In genomic region chr3:52196977-52197376, GRCh38 we compare ENCODE assay signal across 12 cellular contexts. TPM values are rescaled to one million over a fixed set of nuclear protein-coding genes. Genes with fewer than 3 reads are reported as not detected.
DNase-seq lines count a peak whose midpoint lies in the region; ATAC-seq, FAIRE-seq and TF ChIP-seq lines count a peak whose summit lies in the region.
"Had no signal": no experiment of that assay in that cellular context is flagged by ENCODE, and none has a peak within 500 bp of the region (broad histone marks: within the 10 kb centered on the region; RNA-seq: fewer than 3 reads in every experiment).

No MANE protein-coding gene starts in this region.

- H3K79me1 ChIP-seq in mesendoderm (ENCODE audit: low read length), result peaks cover 7% of the 10 kb centered on the region

- no peaks in the 10 kb centered on the region for H4K20me1 ChIP-seq in SK-N-SH (ENCODE audit: insufficient read depth)
- no peaks in the 10 kb centered on the region for H4K20me1 ChIP-seq in HepG2 (ENCODE audit: insufficient read depth, low read length)

- no peak for ATAC-seq in SK-N-SH treated with all-trans-retinoic acid at 6 μM for 48 hours
- no peak for ATAC-seq in T-helper 17 cell
- ATAC-seq in HepG2, result no peak; the same call in 2 of the 3 replicates
- no peak for ATAC-seq in stimulated activated memory B cell treated with anti-CD40 and anti-IgM and Interleukin-4, amounts not matched to agents 10 μg/mL and 1 μg/mL and 100 μg/mL, for 72 hours

- TF ChIP-seq EP300 in SK-N-SH (IDR thresholded peaks at IDR 0.05; ENCODE audit: borderline replicate concordance in 1 of 2, low read depth in 1 of 2, low read length in 1 of 2), result no peak
- TF ChIP-seq EP300 in HepG2 (IDR thresholded peaks at IDR 0.05; ENCODE audit: low read depth in 2 of 2, low read length in 2 of 2), result no peak
- no peak for TF ChIP-seq EP300 in HepG2 (CRISPR knock-in tag; IDR thresholded peaks at IDR 0.05; ENCODE audit: borderline replicate concordance)

- H3K9me3 ChIP-seq in SK-N-SH (no peaks in the 10 kb centered on the region), T-helper 17 cell (ENCODE audit: control insufficient read depth, low read length, poor library complexity, severe bottlenecking) (no peaks in the 10 kb centered on the region), HepG2 (ENCODE audit: low read length) (no peaks in the 10 kb centered on the region)

- H3K27ac ChIP-seq in SK-N-SH (ENCODE audit: low read depth in 2 of 2, low read length in 1 of 2) (no peak overlapping the region), HepG2 (ENCODE audit: extremely low read length, insufficient read depth, low read length) (no peak overlapping the region), mesendoderm (ENCODE audit: low read depth, low read length) (no peak overlapping the region)

- H3F3A ChIP-seq in SK-N-SH (replicated peaks; ENCODE audit: insufficient read depth), result peaks cover 5% of the 10 kb centered on the region

- H3K9ac ChIP-seq in SK-N-SH (no peak overlapping the region), HepG2 (ENCODE audit: insufficient read depth, low read depth, low read length) (peak overlapping the region; percentile 88), mesendoderm (ENCODE audit: low read length) (no peak overlapping the region)

- intact Hi-C loops in HepG2 (cut with micrococcal nuclease; ENCODE audit: unreplicated experiment), result loop anchor here (1.0 kb wide), 1 partner anchor 20 kb away; no protein-coding TSS in a partner anchor

- peaks cover 2% of the 10 kb centered on the region for H3K36me3 Mint-ChIP-seq in T-helper 17 cell (ENCODE audit: low read depth)
- peaks cover 13% of the 10 kb centered on the region for H3K36me3 Mint-ChIP-seq in stimulated activated memory B cell treated with anti-CD40 and anti-IgM and Interleukin-4, amounts not matched to agents 10 μg/mL and 1 μg/mL and 100 μg/mL, for 72 hours

- peaks cover 33% of the 10 kb centered on the region for H3K79me2 ChIP-seq in SK-N-SH (ENCODE audit: insufficient read depth)
- H3K79me2 ChIP-seq in HepG2 (ENCODE audit: insufficient read depth, low read length), result peaks cover 11% of the 10 kb centered on the region
- H3K79me2 ChIP-seq in mesendoderm (ENCODE audit: control insufficient read depth, insufficient read depth, low read length), result peaks cover 3% of the 10 kb centered on the region

- H3K4me3 ChIP-seq in SK-N-SH (ENCODE audit: low read depth in 2 of 2, low read length in 1 of 2) (no peak overlapping the region), HepG2 (replicated peaks in 1 of 3; ENCODE audit: insufficient read depth in 1 of 3, low read depth in 2 of 3, low read length in 3 of 3) (peak overlapping the region in 2 of 3 experiments; percentile 50 to 94; a peak in 2 of 6 replicates), mesendoderm (ENCODE audit: low read length) (no peak overlapping the region)

- 86% methylated on average over 3 of the region's 3 CpGs for WGBS in SK-N-SH (ENCODE audit: low lambda C conversion rate)
- no CpG with 5 or more reads among the region's 3 CpGs for WGBS in HepG2 (ENCODE audit: low lambda C conversion rate)
- no CpG with 5 or more reads among the region's 3 CpGs for WGBS in mesendoderm (ENCODE audit: extremely low coverage, insufficient coverage, low lambda C conversion rate)

- H3K27me3 Mint-ChIP-seq in T-helper 17 cell, result no peaks in the 10 kb centered on the region
- H3K27me3 Mint-ChIP-seq in stimulated activated memory B cell treated with anti-CD40 and anti-IgM and Interleukin-4, amounts not matched to agents 10 μg/mL and 1 μg/mL and 100 μg/mL, for 72 hours, result no peaks in the 10 kb centered on the region

- H4K8ac ChIP-seq in mesendoderm (ENCODE audit: low read depth, low read length), result no peak overlapping the region

- no peak for TF ChIP-seq CTCF in SK-N-SH (IDR thresholded peaks at IDR 0.05)
- TF ChIP-seq CTCF in HepG2 (CRISPR knock-in tag; IDR thresholded peaks at IDR 0.05), result no peak

- H3K4ac ChIP-seq in mesendoderm (ENCODE audit: low read depth, low read length), result no peak overlapping the region

- no peak overlapping the region for H2BK120ac ChIP-seq in mesendoderm (ENCODE audit: low read depth, low read length)

- in situ Hi-C loops in HepG2 (cut with HindIII; ENCODE audit: extremely low pct_ligation_motif_present, low pct_unique_long_range_greater_than_20kb), result no loop called here

- no peak overlapping the region for H2AK5ac ChIP-seq in mesendoderm (ENCODE audit: low read length)

- H3K27me3 ChIP-seq in SK-N-SH (ENCODE audit: insufficient read depth) (no peaks in the 10 kb centered on the region), HepG2 (ENCODE audit: control insufficient read depth in 1 of 2, insufficient read depth in 2 of 2, low read length in 2 of 2) (0 out of 5 replicates have a peak, but pooled peaks cover 0 to 5% of the 10 kb centered on the region in 2 experiments), mesendoderm (ENCODE audit: insufficient read depth, low read length, poor library complexity) (no peaks in the 10 kb centered on the region)

- POLR2A ChIA-PET in SK-N-SH (lab: Yijun Ruan, JAX) (interaction anchor here (0.7 kb wide), 1 partner anchor 43 kb away, joined by 3 read pairs; the partner anchor contains the start of gene POC1A), HepG2 (lab: Yijun Ruan, JAX) (interaction anchor here (0.8 to 4.3 kb wide), 9 partner anchors 8 to 90 kb away, joined by 3 to 24 read pairs (median 4); partner anchors contain the start of genes GLYCTK and POC1A)

- no peaks in the 10 kb centered on the region for H3K9me3 Mint-ChIP-seq in stimulated activated memory B cell treated with anti-CD40 and anti-IgM and Interleukin-4, amounts not matched to agents 10 μg/mL and 1 μg/mL and 100 μg/mL, for 72 hours

- H3K36me3 ChIP-seq in SK-N-SH (replicated peaks in 1 of 2; ENCODE audit: control insufficient read depth in 1 of 2, insufficient read depth in 2 of 2, low read length in 1 of 2) (peaks cover 14 to 16% of the 10 kb centered on the region in 2 experiments), HepG2 (replicated peaks in 1 of 2; ENCODE audit: control insufficient read depth in 1 of 2, insufficient read depth in 2 of 2, low read length in 2 of 2) (peaks cover 0 to 13% of the 10 kb centered on the region in 2 experiments; a peak in 1 of 5 replicates), mesendoderm (ENCODE audit: control insufficient read depth, insufficient read depth, low read length) (peaks cover 1% of the 10 kb centered on the region)

- TF ChIP-seq RAD21 in SK-N-SH (IDR thresholded peaks at IDR 0.05; ENCODE audit: low read length), result no peak
- TF ChIP-seq RAD21 in HepG2 (CRISPR knock-in tag; IDR thresholded peaks at IDR 0.05), result no peak

- no peak overlapping the region for H2AFZ ChIP-seq in SK-N-SH (ENCODE audit: low read depth)
- no peak overlapping the region for H2AFZ ChIP-seq in HepG2 (ENCODE audit: low read length)

- H2BK5ac ChIP-seq in mesendoderm (ENCODE audit: low read length), result no peak overlapping the region

- no peak overlapping the region for H4K5ac ChIP-seq in mesendoderm (ENCODE audit: low read length)

- DNase-seq in SK-N-SH (no peak), T-helper 17 cell (no peak), HepG2 (ENCODE audit: low spot score) (no peak), UCSD-AML1 (lab: John Stamatoyannopoulos, UW; ENCODE audit: unreplicated experiment) (no peak), mesendoderm (no peak), activated gamma-delta T cell treated with Interleukin-2 at 50 U/mL for 16 hours (no peak)
- DNase-seq: 8988T, cerebellar nuclear complex, OCI-M1 had no signal

- H3K9me2 ChIP-seq in SK-N-SH, result no peaks in the 10 kb centered on the region

- no peak overlapping the region for H3K4me3 Mint-ChIP-seq in T-helper 17 cell
- H3K4me3 Mint-ChIP-seq in stimulated activated memory B cell treated with anti-CD40 and anti-IgM and Interleukin-4, amounts not matched to agents 10 μg/mL and 1 μg/mL and 100 μg/mL, for 72 hours, result no peak overlapping the region

- H3K23ac ChIP-seq in mesendoderm (ENCODE audit: low read length), result no peak overlapping the region

- H3K4me2 ChIP-seq in SK-N-SH (peak overlapping the region; percentile 97; the same call in 1 of the 2 replicates), HepG2 (ENCODE audit: low read depth, low read length) (peak overlapping the region; percentile 90), mesendoderm (ENCODE audit: low read length) (no peak overlapping the region)

- peaks cover 33% of the 10 kb centered on the region for H3K4me1 Mint-ChIP-seq in T-helper 17 cell
- H3K4me1 Mint-ChIP-seq in stimulated activated memory B cell treated with anti-CD40 and anti-IgM and Interleukin-4, amounts not matched to agents 10 μg/mL and 1 μg/mL and 100 μg/mL, for 72 hours, result peaks cover 44% of the 10 kb centered on the region

- H2BK15ac ChIP-seq in mesendoderm (replicated peaks; ENCODE audit: low read depth), result no peak overlapping the region

- no peak overlapping the region for H3K56ac ChIP-seq in mesendoderm (ENCODE audit: low read length)

- FAIRE-seq in HepG2 (lab: Jason Lieb, UNC), result no peak

- H3K18ac ChIP-seq in mesendoderm (ENCODE audit: low read length), result no peak overlapping the region

- CTCF ChIA-PET in SK-N-SH (lab: Yijun Ruan, JAX), result interaction anchor here (0.7 to 2.0 kb wide), 9 partner anchors 12 to 193 kb away, joined by 3 to 9 read pairs (median 3); no protein-coding TSS in a partner anchor
- CTCF ChIA-PET in HepG2 (lab: Yijun Ruan, JAX; ENCODE audit: low intra/inter-chr PET ratio, low total read pairs), result no interaction called here

- H3K27ac Mint-ChIP-seq in T-helper 17 cell, result peak overlapping the region; percentile 98
- H3K27ac Mint-ChIP-seq in stimulated activated memory B cell treated with anti-CD40 and anti-IgM and Interleukin-4, amounts not matched to agents 10 μg/mL and 1 μg/mL and 100 μg/mL, for 72 hours, result peak overlapping the region; percentile 94

- peaks cover 7 to 23% of the 10 kb centered on the region in 2 experiments for H3K4me1 ChIP-seq in SK-N-SH (ENCODE audit: control insufficient read depth in 1 of 2, insufficient read depth in 2 of 2, low read depth in 1 of 2, low read length in 1 of 2)
- peaks cover 61% of the 10 kb centered on the region for H3K4me1 ChIP-seq in HepG2 (ENCODE audit: insufficient read depth, low read length)
- H3K4me1 ChIP-seq in mesendoderm (ENCODE audit: control insufficient read depth, low read depth, low read length), result no peaks in the 10 kb centered on the region

- no peak for TF ChIP-seq POLR2A in HepG2 (IDR thresholded peaks at IDR 0.05; ENCODE audit: insufficient read depth in 1 of 2, low read depth in 2 of 2, low read length in 2 of 2)

- BruUV-seq in HepG2 (replicated peaks; lab: Mats Ljungman, UMichigan), result no TSS peak

RNA-seq across cellular contexts. Expression of gene ALAS1, which starts 1.0 kb away (rescaled TPM):
- polyA plus RNA-seq in SK-N-SH (2012; rRNA removed), result 42.4 and 47.9 TPM in 2 replicates
- 25.8 and 35.6 TPM in 2 replicates for polyA plus RNA-seq in SK-N-SH (2012; cell fraction: cytosol; rRNA removed)
- polyA plus RNA-seq in SK-N-SH (2012; cell fraction: nucleus; rRNA removed), result 43.9 and 67.3 TPM in 2 replicates
- total RNA-seq in T-helper 17 cell, result 10 to 100 TPM; 14.4 to 15.6 TPM
- total RNA-seq in HepG2 (2016; rRNA removed; fragmentation: Illumina TruSeq; extraction: Trizol), result 36.0 and 40.2 TPM in 2 replicates
- total RNA-seq in HepG2 (2016; cell fraction: cytosol; rRNA removed; fragmentation: Illumina TruSeq; extraction: Trizol; ENCODE audit: low read depth), result 9.6 and 11.6 TPM in 2 replicates
- 33.6 and 35.3 TPM in 2 replicates for total RNA-seq in HepG2 (2016; cell fraction: insoluble cytoplasmic fraction; rRNA removed; fragmentation: Illumina TruSeq; extraction: Trizol)
- 14.0 and 14.5 TPM in 2 replicates for total RNA-seq in HepG2 (2016; cell fraction: membrane; rRNA removed; fragmentation: Illumina TruSeq; extraction: Trizol)
- 16.9 and 18.1 TPM in 2 replicates for total RNA-seq in HepG2 (2016; cell fraction: nucleus; rRNA removed; fragmentation: Illumina TruSeq; extraction: Trizol)
- 39.0 and 43.2 TPM in 2 replicates for polyA plus RNA-seq in HepG2 (2011; rRNA removed)
- 41.2 and 50.6 TPM in 2 replicates for polyA plus RNA-seq in HepG2 (2011; cell fraction: cytosol; rRNA removed)
- polyA plus RNA-seq in HepG2 (2011; cell fraction: nucleus; rRNA removed), result 30.0 and 30.9 TPM in 2 replicates
- 19.8 and 27.7 TPM in 2 replicates for polyA plus RNA-seq in HepG2 (2012)
- polyA plus RNA-seq in HepG2 (2016; cell fraction: cytosol; fragmentation: Illumina TruSeq; extraction: Trizol; ENCODE audit: low read depth), result 3.9 and 4.3 TPM in 2 replicates
- polyA plus RNA-seq in HepG2 (2016; cell fraction: insoluble cytoplasmic fraction; fragmentation: Illumina TruSeq; extraction: Trizol; ENCODE audit: low read depth), result 27.6 and 42.4 TPM in 2 replicates
- 6.8 and 7.1 TPM in 2 replicates for polyA plus RNA-seq in HepG2 (2016; cell fraction: membrane; fragmentation: Illumina TruSeq; extraction: Trizol; ENCODE audit: low read depth)
- 26.7 and 30.3 TPM in 2 replicates for polyA plus RNA-seq in HepG2 (2016; cell fraction: nucleus; fragmentation: Illumina TruSeq; extraction: Trizol; ENCODE audit: insufficient read depth, low read depth)
- polyA minus RNA-seq in HepG2 (2011; rRNA and poly(A)+ RNA removed; ENCODE audit: low replicate concordance), result 49.6 and 54.7 TPM in 2 replicates
- polyA minus RNA-seq in HepG2 (2011; cell fraction: cytosol; rRNA and poly(A)+ RNA removed), result 23.9 and 26.4 TPM in 2 replicates
- 17.3 and 19.0 TPM in 2 replicates for polyA minus RNA-seq in HepG2 (2011; cell fraction: nucleus; rRNA and poly(A)+ RNA removed)
- 27.9 TPM for polyA plus RNA-seq in mesendoderm (2013, experiment 1 of 2)
- 28.4 TPM for polyA plus RNA-seq in mesendoderm (2013, experiment 2 of 2)

RNA-seq across cellular contexts. Expression of gene TLR9, which starts 28.5 kb away (rescaled TPM):
- polyA plus RNA-seq in SK-N-SH (2012; rRNA removed) (0.12 TPM in 1 of 2 replicates, not detected in the other), HepG2 (2011; rRNA removed) (0.08 TPM in 1 of 2 replicates, not detected in the other)
- not detected in 2 replicates for polyA plus RNA-seq in SK-N-SH (2012; cell fraction: cytosol; rRNA removed)
- 0.31 and 0.38 TPM in 2 replicates for polyA plus RNA-seq in SK-N-SH (2012; cell fraction: nucleus; rRNA removed)
- total RNA-seq in T-helper 17 cell (under 1 TPM in 1 of 2 donors, not detected in 1; 0.42 TPM), HepG2 (2016; rRNA removed; fragmentation: Illumina TruSeq; extraction: Trizol) (not detected in 2 replicates)
- not detected in 2 replicates for total RNA-seq in HepG2 (2016; cell fraction: cytosol; rRNA removed; fragmentation: Illumina TruSeq; extraction: Trizol; ENCODE audit: low read depth)
- not detected in 2 replicates for total RNA-seq in HepG2 (2016; cell fraction: insoluble cytoplasmic fraction; rRNA removed; fragmentation: Illumina TruSeq; extraction: Trizol)
- total RNA-seq in HepG2 (2016; cell fraction: membrane; rRNA removed; fragmentation: Illumina TruSeq; extraction: Trizol), result not detected in 2 replicates
- not detected in 2 replicates for total RNA-seq in HepG2 (2016; cell fraction: nucleus; rRNA removed; fragmentation: Illumina TruSeq; extraction: Trizol)
- 0.01 TPM in 2 replicates for polyA plus RNA-seq in HepG2 (2011; cell fraction: cytosol; rRNA removed)
- 0.88 and 0.95 TPM in 2 replicates for polyA plus RNA-seq in HepG2 (2011; cell fraction: nucleus; rRNA removed)
- polyA plus RNA-seq in HepG2 (2012), result 0.31 TPM in 1 of 2 replicates, not detected in the other
- polyA plus RNA-seq in HepG2 (2016; cell fraction: cytosol; fragmentation: Illumina TruSeq; extraction: Trizol; ENCODE audit: low read depth), result not detected in 2 replicates
- polyA plus RNA-seq in HepG2 (2016; cell fraction: insoluble cytoplasmic fraction; fragmentation: Illumina TruSeq; extraction: Trizol; ENCODE audit: low read depth), result not detected in 2 replicates
- polyA plus RNA-seq in HepG2 (2016; cell fraction: membrane; fragmentation: Illumina TruSeq; extraction: Trizol; ENCODE audit: low read depth), result not detected in 2 replicates
- polyA plus RNA-seq in HepG2 (2016; cell fraction: nucleus; fragmentation: Illumina TruSeq; extraction: Trizol; ENCODE audit: insufficient read depth, low read depth), result not detected in 2 replicates
- 0.14 TPM in 1 of 2 replicates, not detected in the other for polyA minus RNA-seq in HepG2 (2011; rRNA and poly(A)+ RNA removed; ENCODE audit: low replicate concordance)
- not detected in 2 replicates for polyA minus RNA-seq in HepG2 (2011; cell fraction: cytosol; rRNA and poly(A)+ RNA removed)
- 0.25 and 0.26 TPM in 2 replicates for polyA minus RNA-seq in HepG2 (2011; cell fraction: nucleus; rRNA and poly(A)+ RNA removed)
- not detected for polyA plus RNA-seq in mesendoderm (2013, experiment 1 of 2)
- polyA plus RNA-seq in mesendoderm (2013, experiment 2 of 2), result 0.01 TPM
- total RNA-seq: subcutaneous adipose tissue had no signal

RNA-seq across cellular contexts. Expression of gene TWF2, which starts 42.0 kb away (rescaled TPM):
- polyA plus RNA-seq in SK-N-SH (2012; rRNA removed), result 157 and 188 TPM in 2 replicates
- 81.6 and 132 TPM in 2 replicates for polyA plus RNA-seq in SK-N-SH (2012; cell fraction: cytosol; rRNA removed)
- polyA plus RNA-seq in SK-N-SH (2012; cell fraction: nucleus; rRNA removed), result 125 and 150 TPM in 2 replicates
- total RNA-seq in T-helper 17 cell, result 10 to 100 TPM; 44.8 to 48.2 TPM
- total RNA-seq in HepG2 (2016; rRNA removed; fragmentation: Illumina TruSeq; extraction: Trizol), result 45.5 and 49.1 TPM in 2 replicates
- 9.3 and 10.4 TPM in 2 replicates for total RNA-seq in HepG2 (2016; cell fraction: cytosol; rRNA removed; fragmentation: Illumina TruSeq; extraction: Trizol; ENCODE audit: low read depth)
- 46.7 and 47.5 TPM in 2 replicates for total RNA-seq in HepG2 (2016; cell fraction: insoluble cytoplasmic fraction; rRNA removed; fragmentation: Illumina TruSeq; extraction: Trizol)
- total RNA-seq in HepG2 (2016; cell fraction: membrane; rRNA removed; fragmentation: Illumina TruSeq; extraction: Trizol), result 18.1 and 19.8 TPM in 2 replicates
- 19.0 and 20.5 TPM in 2 replicates for total RNA-seq in HepG2 (2016; cell fraction: nucleus; rRNA removed; fragmentation: Illumina TruSeq; extraction: Trizol)
- 108 and 123 TPM in 2 replicates for polyA plus RNA-seq in HepG2 (2011; rRNA removed)
- 139 and 201 TPM in 2 replicates for polyA plus RNA-seq in HepG2 (2011; cell fraction: cytosol; rRNA removed)
- polyA plus RNA-seq in HepG2 (2011; cell fraction: nucleus; rRNA removed), result 105 and 112 TPM in 2 replicates
- 63.2 and 85.2 TPM in 2 replicates for polyA plus RNA-seq in HepG2 (2012)
- 10.6 and 11.3 TPM in 2 replicates for polyA plus RNA-seq in HepG2 (2016; cell fraction: cytosol; fragmentation: Illumina TruSeq; extraction: Trizol; ENCODE audit: low read depth)
- polyA plus RNA-seq in HepG2 (2016; cell fraction: insoluble cytoplasmic fraction; fragmentation: Illumina TruSeq; extraction: Trizol; ENCODE audit: low read depth), result 55.3 and 58.3 TPM in 2 replicates
- polyA plus RNA-seq in HepG2 (2016; cell fraction: membrane; fragmentation: Illumina TruSeq; extraction: Trizol; ENCODE audit: low read depth), result 16.1 and 16.9 TPM in 2 replicates
- 37.2 and 39.4 TPM in 2 replicates for polyA plus RNA-seq in HepG2 (2016; cell fraction: nucleus; fragmentation: Illumina TruSeq; extraction: Trizol; ENCODE audit: insufficient read depth, low read depth)
- 46.6 and 135 TPM in 2 replicates for polyA minus RNA-seq in HepG2 (2011; rRNA and poly(A)+ RNA removed; ENCODE audit: low replicate concordance)
- 84.6 and 87.5 TPM in 2 replicates for polyA minus RNA-seq in HepG2 (2011; cell fraction: cytosol; rRNA and poly(A)+ RNA removed)
- polyA minus RNA-seq in HepG2 (2011; cell fraction: nucleus; rRNA and poly(A)+ RNA removed), result 18.5 and 25.0 TPM in 2 replicates
- polyA plus RNA-seq in mesendoderm (2013, experiment 1 of 2), result 29.5 TPM
- 29.7 TPM for polyA plus RNA-seq in mesendoderm (2013, experiment 2 of 2)

RNA-seq across cellular contexts. Expression of gene POC1A, which starts 42.8 kb away (rescaled TPM):
- polyA plus RNA-seq in SK-N-SH (2012; rRNA removed) (9.6 and 11.7 TPM in 2 replicates), HepG2 (2011; rRNA removed) (12.6 and 14.6 TPM in 2 replicates)
- polyA plus RNA-seq in SK-N-SH (2012; cell fraction: cytosol; rRNA removed), result 5.8 and 9.1 TPM in 2 replicates
- 7.7 and 9.6 TPM in 2 replicates for polyA plus RNA-seq in SK-N-SH (2012; cell fraction: nucleus; rRNA removed)
- total RNA-seq in T-helper 17 cell (1 to 10 TPM in 1 of 2 donors, under 1 TPM in 1; 0.47 to 1.4 TPM), HepG2 (2016; rRNA removed; fragmentation: Illumina TruSeq; extraction: Trizol) (20.0 and 22.5 TPM in 2 replicates)
- total RNA-seq in HepG2 (2016; cell fraction: cytosol; rRNA removed; fragmentation: Illumina TruSeq; extraction: Trizol; ENCODE audit: low read depth), result 13.9 and 15.5 TPM in 2 replicates
- 20.6 and 21.0 TPM in 2 replicates for total RNA-seq in HepG2 (2016; cell fraction: insoluble cytoplasmic fraction; rRNA removed; fragmentation: Illumina TruSeq; extraction: Trizol)
- 24.6 and 24.9 TPM in 2 replicates for total RNA-seq in HepG2 (2016; cell fraction: membrane; rRNA removed; fragmentation: Illumina TruSeq; extraction: Trizol)
- 11.2 and 11.3 TPM in 2 replicates for total RNA-seq in HepG2 (2016; cell fraction: nucleus; rRNA removed; fragmentation: Illumina TruSeq; extraction: Trizol)
- 9.9 and 16.4 TPM in 2 replicates for polyA plus RNA-seq in HepG2 (2011; cell fraction: cytosol; rRNA removed)
- polyA plus RNA-seq in HepG2 (2011; cell fraction: nucleus; rRNA removed), result 9.4 and 12.5 TPM in 2 replicates
- 5.8 and 9.6 TPM in 2 replicates for polyA plus RNA-seq in HepG2 (2012)
- 18.4 and 20.8 TPM in 2 replicates for polyA plus RNA-seq in HepG2 (2016; cell fraction: cytosol; fragmentation: Illumina TruSeq; extraction: Trizol; ENCODE audit: low read depth)
- 22.6 and 26.9 TPM in 2 replicates for polyA plus RNA-seq in HepG2 (2016; cell fraction: insoluble cytoplasmic fraction; fragmentation: Illumina TruSeq; extraction: Trizol; ENCODE audit: low read depth)
- polyA plus RNA-seq in HepG2 (2016; cell fraction: membrane; fragmentation: Illumina TruSeq; extraction: Trizol; ENCODE audit: low read depth), result 23.5 and 25.2 TPM in 2 replicates
- 16.5 and 16.9 TPM in 2 replicates for polyA plus RNA-seq in HepG2 (2016; cell fraction: nucleus; fragmentation: Illumina TruSeq; extraction: Trizol; ENCODE audit: insufficient read depth, low read depth)
- 35.8 and 64.7 TPM in 2 replicates for polyA minus RNA-seq in HepG2 (2011; rRNA and poly(A)+ RNA removed; ENCODE audit: low replicate concordance)
- polyA minus RNA-seq in HepG2 (2011; cell fraction: cytosol; rRNA and poly(A)+ RNA removed), result 4.6 and 7.1 TPM in 2 replicates
- 8.0 TPM in 2 replicates for polyA minus RNA-seq in HepG2 (2011; cell fraction: nucleus; rRNA and poly(A)+ RNA removed)
- 14.1 TPM for polyA plus RNA-seq in mesendoderm (2013, experiment 1 of 2)
- polyA plus RNA-seq in mesendoderm (2013, experiment 2 of 2), result 13.8 TPM

RNA-seq across cellular contexts. Expression of gene PPM1M, which starts 48.6 kb away (rescaled TPM):
- polyA plus RNA-seq in SK-N-SH (2012; rRNA removed) (19.2 and 23.9 TPM in 2 replicates), HepG2 (2011; rRNA removed) (5.9 and 6.9 TPM in 2 replicates)
- 11.7 and 15.6 TPM in 2 replicates for polyA plus RNA-seq in SK-N-SH (2012; cell fraction: cytosol; rRNA removed)
- 56.2 and 60.9 TPM in 2 replicates for polyA plus RNA-seq in SK-N-SH (2012; cell fraction: nucleus; rRNA removed)
- total RNA-seq in T-helper 17 cell (10 to 100 TPM; 43.9 to 58.0 TPM), HepG2 (2016; rRNA removed; fragmentation: Illumina TruSeq; extraction: Trizol) (1.5 and 2.5 TPM in 2 replicates)
- total RNA-seq in HepG2 (2016; cell fraction: cytosol; rRNA removed; fragmentation: Illumina TruSeq; extraction: Trizol; ENCODE audit: low read depth), result 0.91 and 1.1 TPM in 2 replicates
- total RNA-seq in HepG2 (2016; cell fraction: insoluble cytoplasmic fraction; rRNA removed; fragmentation: Illumina TruSeq; extraction: Trizol), result 2.2 and 2.4 TPM in 2 replicates
- 2.7 and 3.5 TPM in 2 replicates for total RNA-seq in HepG2 (2016; cell fraction: membrane; rRNA removed; fragmentation: Illumina TruSeq; extraction: Trizol)
- total RNA-seq in HepG2 (2016; cell fraction: nucleus; rRNA removed; fragmentation: Illumina TruSeq; extraction: Trizol), result 2.0 and 2.1 TPM in 2 replicates
- polyA plus RNA-seq in HepG2 (2011; cell fraction: cytosol; rRNA removed), result 4.4 and 5.2 TPM in 2 replicates
- polyA plus RNA-seq in HepG2 (2011; cell fraction: nucleus; rRNA removed), result 20.6 and 21.3 TPM in 2 replicates
- polyA plus RNA-seq in HepG2 (2012), result 4.0 and 4.5 TPM in 2 replicates
- polyA plus RNA-seq in HepG2 (2016; cell fraction: cytosol; fragmentation: Illumina TruSeq; extraction: Trizol; ENCODE audit: low read depth), result 0.99 and 1.1 TPM in 2 replicates
- 2.0 and 2.3 TPM in 2 replicates for polyA plus RNA-seq in HepG2 (2016; cell fraction: insoluble cytoplasmic fraction; fragmentation: Illumina TruSeq; extraction: Trizol; ENCODE audit: low read depth)
- polyA plus RNA-seq in HepG2 (2016; cell fraction: membrane; fragmentation: Illumina TruSeq; extraction: Trizol; ENCODE audit: low read depth), result 2.3 and 2.5 TPM in 2 replicates
- polyA plus RNA-seq in HepG2 (2016; cell fraction: nucleus; fragmentation: Illumina TruSeq; extraction: Trizol; ENCODE audit: insufficient read depth, low read depth), result 3.6 and 4.3 TPM in 2 replicates
- 8.9 and 14.9 TPM in 2 replicates for polyA minus RNA-seq in HepG2 (2011; rRNA and poly(A)+ RNA removed; ENCODE audit: low replicate concordance)
- 1.5 and 1.9 TPM in 2 replicates for polyA minus RNA-seq in HepG2 (2011; cell fraction: cytosol; rRNA and poly(A)+ RNA removed)
- polyA minus RNA-seq in HepG2 (2011; cell fraction: nucleus; rRNA and poly(A)+ RNA removed), result 2.7 and 3.7 TPM in 2 replicates
- polyA plus RNA-seq in mesendoderm (2013, experiment 1 of 2), result 2.1 TPM
- polyA plus RNA-seq in mesendoderm (2013, experiment 2 of 2), result 1.8 TPM

Comparison
In these comparisons a context has a peak if more than half of its experiments do, and no peak if none do; other contexts are left out.
1. H3K4me3 ChIP-seq: peak in HepG2 (2 of 3); none in SK-N-SH (0 of 2) and mesendoderm (single experiment).